Comparison of ENCODE assay signal across 8 cellular contexts in the genomic region with DNA sequence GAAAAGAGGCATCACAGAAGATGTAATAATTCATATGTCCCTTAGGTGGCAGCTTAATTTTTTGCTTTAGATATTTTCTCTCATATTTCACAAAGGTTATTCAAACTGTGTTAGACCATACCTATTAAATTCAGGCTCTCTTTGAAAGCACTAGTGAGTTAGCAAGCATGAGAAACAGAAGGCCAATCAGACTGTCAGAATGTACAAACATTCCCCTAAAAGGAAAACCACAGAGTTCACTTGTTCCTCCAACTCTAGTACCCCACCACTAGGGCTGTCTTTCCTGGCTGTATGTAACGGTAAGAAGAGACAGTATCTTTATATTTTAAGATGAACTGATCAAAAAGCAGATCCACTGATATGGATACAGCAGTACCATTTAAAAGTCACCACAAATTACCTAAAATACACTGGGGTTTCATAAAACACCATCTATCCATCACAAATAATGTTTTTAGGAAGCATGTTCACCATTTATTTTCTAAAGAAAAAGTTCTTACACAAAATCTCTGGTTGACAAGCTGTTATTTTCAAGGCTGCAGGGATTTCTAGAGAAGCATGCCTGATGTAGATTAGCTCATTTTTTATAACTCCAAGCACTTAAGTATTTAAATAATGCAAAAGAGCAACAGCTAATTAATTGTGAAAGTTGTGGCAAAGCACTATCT. TPM values are rescaled to one million over a fixed set of nuclear protein-coding genes. Genes with fewer than 3 reads are reported as not detected.
DNase-seq lines count a peak whose midpoint lies in the region; ATAC-seq, FAIRE-seq and TF ChIP-seq lines count a peak whose summit lies in the region.

No MANE protein-coding gene starts in this region.

- H3K4me3 Mint-ChIP-seq in CD8-positive, alpha-beta memory T cell, result peak overlapping the region; percentile 100
- peak overlapping the region; percentile 100 for H3K4me3 Mint-ChIP-seq in activated naive CD8-positive, alpha-beta T cell

- peak; percentile 62 for ATAC-seq in HG03060 (IDR thresholded peaks at IDR 0.05; ENCODE audit: low read depth, unreplicated experiment)

- CTCF ChIA-PET in CD8-positive, alpha-beta memory T cell (lab: Charles Lee), result interaction anchor here (0.6 to 2.5 kb wide), 8 partner anchors 18 to 1539 kb away, joined by 3 to 10 read pairs (median 3); a partner anchor contains a TSS

- peaks cover 26% of the 10 kb centered on the region for H4K20me1 ChIP-seq in hepatocyte (ENCODE audit: insufficient read depth, poor library complexity, severe bottlenecking)

- peaks cover 43% of the 10 kb centered on the region for H3K4me1 ChIP-seq in CD8-positive, alpha-beta memory T cell (ENCODE audit: insufficient read depth, low read length)
- H3K4me1 ChIP-seq in hepatocyte (ENCODE audit: insufficient read depth), result peaks cover 14% of the 10 kb centered on the region
- H3K4me1 ChIP-seq in sigmoid colon, result peaks cover 0 to 54% (median 43%) of the 10 kb centered on the region in 4 donors

- no peaks in the 10 kb centered on the region for H3K9me3 Mint-ChIP-seq in CD8-positive, alpha-beta memory T cell
- no peaks in the 10 kb centered on the region for H3K9me3 Mint-ChIP-seq in activated naive CD8-positive, alpha-beta T cell (ENCODE audit: low read depth)

- no peaks in the 10 kb centered on the region for H3K27me3 ChIP-seq in CD8-positive, alpha-beta memory T cell (ENCODE audit: insufficient read depth, low read length, poor library complexity, severe bottlenecking)
- no peaks in the 10 kb centered on the region for H3K27me3 ChIP-seq in hepatocyte
- no peaks in the 10 kb centered on the region for H3K27me3 ChIP-seq in sigmoid colon

- no peak overlapping the region for H2AFZ ChIP-seq in hepatocyte

- POLR2A ChIA-PET in CD8-positive, alpha-beta memory T cell (lab: Charles Lee), result interaction anchor here (0.7 to 0.9 kb wide), 2 partner anchors 323 to 536 kb away, joined by 4 read pairs; no protein-coding TSS in a partner anchor

- peak overlapping the region; percentile 74 for H3K4me2 ChIP-seq in hepatocyte

- H3K27me3 Mint-ChIP-seq in CD8-positive, alpha-beta memory T cell, result peaks cover 0 to 2% of the 10 kb centered on the region in 2 donors
- no peaks in the 10 kb centered on the region for H3K27me3 Mint-ChIP-seq in activated naive CD8-positive, alpha-beta T cell

- TF ChIP-seq EP300 in sigmoid colon (IDR thresholded peaks at IDR 0.05), result no peak

- H3K4me1 Mint-ChIP-seq in CD8-positive, alpha-beta memory T cell, result peaks cover 57 to 75% (median 75%) of the 10 kb centered on the region in 3 donors
- H3K4me1 Mint-ChIP-seq in activated naive CD8-positive, alpha-beta T cell (ENCODE audit: low read depth), result peaks cover 64% of the 10 kb centered on the region

- WGBS in hepatocyte (ENCODE audit: low lambda C conversion rate, missing lambda C conversion rate), result 0% methylated on average over 1 of the region's 1 CpG
- WGBS in sigmoid colon, 2 donors, result 0% methylated on average over 1 of the region's 1 CpG

- intact Hi-C loops in sigmoid colon (cut with DNase I), result loop anchor here (5.0 to 10.0 kb wide), 2 partner anchors 162 to 1341 kb away; a partner anchor contains a TSS

- peak overlapping the region; percentile 56 to 94 (median 84) for H3K27ac Mint-ChIP-seq in CD8-positive, alpha-beta memory T cell
- peak overlapping the region; percentile 77 for H3K27ac Mint-ChIP-seq in activated naive CD8-positive, alpha-beta T cell

- TF ChIP-seq POLR2A in sigmoid colon (IDR thresholded peaks at IDR 0.05), result peak; percentile 51 to 73

- peaks cover 18% of the 10 kb centered on the region for H3K36me3 ChIP-seq in CD8-positive, alpha-beta memory T cell (ENCODE audit: insufficient read depth, low read length)
- H3K36me3 ChIP-seq in hepatocyte (replicated peaks; ENCODE audit: insufficient read depth, low read depth) (no peaks in the 10 kb centered on the region), sigmoid colon (peaks cover 0 to 19% (median 10%) of the 10 kb centered on the region in 4 donors)

- peak; percentile 79 for FAIRE-seq in GM18507 (lab: Jason Lieb, UNC)

- peak overlapping the region; percentile 84 for H3K4me3 ChIP-seq in CD8-positive, alpha-beta memory T cell (ENCODE audit: low read length)
- H3K4me3 ChIP-seq in hepatocyte (peak overlapping the region; percentile 74), sigmoid colon (peak overlapping the region; percentile 65 to 96 (median 86))

- H3K36me3 Mint-ChIP-seq in CD8-positive, alpha-beta memory T cell, result peaks cover 0 to 48% (median 14%) of the 10 kb centered on the region in 3 donors
- H3K36me3 Mint-ChIP-seq in activated naive CD8-positive, alpha-beta T cell, result peaks cover 6% of the 10 kb centered on the region

- DNase-seq in CD8-positive, alpha-beta memory T cell, result peak in 4 of 5 donors; percentile 3 to 70 (median 46)
- DNase-seq in GM18507 (ENCODE audit: extremely low spot score, insufficient read length, low read depth) (no peak), NCI-H446 (lab: John Stamatoyannopoulos, UW) (peak; percentile 63 to 70), hepatocyte (ENCODE audit: low spot score) (peak; percentile 57), sigmoid colon (no peak), SHP77 treated with DMSO at 0.1 percent for 48 hours (lab: John Stamatoyannopoulos, UW) (no peak)

- peaks cover 46% of the 10 kb centered on the region for H3K79me2 ChIP-seq in hepatocyte

- no peaks in the 10 kb centered on the region for H3K9me2 ChIP-seq in hepatocyte (replicated peaks; ENCODE audit: insufficient read depth)

- peak; percentile 41 for TF ChIP-seq CTCF in hepatocyte (IDR thresholded peaks at IDR 0.05; ENCODE audit: poor library complexity)
- peak; percentile 22 to 79 (median 56) for TF ChIP-seq CTCF in sigmoid colon (IDR thresholded peaks at IDR 0.05)

- H3K27ac ChIP-seq in CD8-positive, alpha-beta memory T cell (ENCODE audit: low read depth, low read length), result peak overlapping the region; percentile 71
- H3K27ac ChIP-seq in hepatocyte (peak overlapping the region; percentile 93), sigmoid colon (peak overlapping the region; percentile 96 to 99 (median 98))

- H3K9me3 ChIP-seq in CD8-positive, alpha-beta memory T cell (ENCODE audit: low read length), result no peaks in the 10 kb centered on the region
- no peaks in the 10 kb centered on the region for H3K9me3 ChIP-seq in hepatocyte (ENCODE audit: low read depth)
- no peaks in the 10 kb centered on the region for H3K9me3 ChIP-seq in sigmoid colon

RNA-seq across cellular contexts. Expression of a gene that starts 1.8 kb away (rescaled TPM):
- total RNA-seq in CD8-positive, alpha-beta memory T cell, result 100 to 1,000 TPM; 142 to 146 TPM
- polyA plus RNA-seq in CD8-positive, alpha-beta memory T cell, result 414 TPM
- 144 TPM in 2 replicates for total RNA-seq in hepatocyte
- 183 and 192 TPM in 2 replicates for polyA plus RNA-seq in hepatocyte
- total RNA-seq in sigmoid colon, result 10 to 100 TPM; 57.3 to 95.6 (median 90.1) TPM
- 100 to 1,000 TPM; 161 to 278 (median 175) TPM for polyA plus RNA-seq in sigmoid colon

RNA-seq across cellular contexts. Expression of a gene that starts 19.3 kb away (rescaled TPM):
- total RNA-seq in CD8-positive, alpha-beta memory T cell, result not detected
- polyA plus RNA-seq in CD8-positive, alpha-beta memory T cell, result not detected
- 0.37 TPM in 1 of 2 replicates, not detected in the other for total RNA-seq in hepatocyte
- not detected in 2 replicates for polyA plus RNA-seq in hepatocyte
- not detected for total RNA-seq in sigmoid colon
- polyA plus RNA-seq in sigmoid colon, result under 1 TPM in 1 of 3 donors, not detected in 2; 0.10 TPM

RNA-seq across cellular contexts. Expression of a gene that starts 43.6 kb away (rescaled TPM):
- 1 to 10 TPM; 3.6 to 4.6 TPM for total RNA-seq in CD8-positive, alpha-beta memory T cell
- 0.30 TPM for polyA plus RNA-seq in CD8-positive, alpha-beta memory T cell
- total RNA-seq in hepatocyte (2.4 and 13.7 TPM in 2 replicates), sigmoid colon (10 to 100 TPM in 3 of 4 donors, 1 to 10 TPM in 1; 5.0 to 16.3 (median 12.5) TPM)
- polyA plus RNA-seq in hepatocyte (0.52 and 3.1 TPM in 2 replicates), sigmoid colon (1 to 10 TPM; 6.0 to 9.2 (median 7.0) TPM)

Comparison
In these comparisons a context has a peak if more than half of its experiments do, and no peak if none do; other contexts are left out.
1. DNase-seq: peak in CD8-positive, alpha-beta memory T cell (4 of 5), NCI-H446 (2 of 2) and hepatocyte (single experiment); none in GM18507 (single experiment), sigmoid colon (single experiment) and SHP77 treated with DMSO at 0.1 percent for 48 hours (single experiment).
2. Peak in every context shown above with its lines, with median percentiles within 50 percentile points of each other: H3K27ac ChIP-seq and H3K4me3 ChIP-seq.